1 cellular context compared by ENCODE assay signal in genomic region chr19:49680473-49681351, GRCh38.
TF ChIP-seq lines count a peak whose summit lies in the region.

No MANE protein-coding gene starts in this region.

TF ChIP-seq in GM12878, 131 proteins besides CTCF, POLR2A, EP300 and RAD21:
- no peak for TF ChIP-seq NR2C2 (IDR thresholded peaks at IDR 0.05; ENCODE audit: borderline replicate concordance, control insufficient read depth, insufficient read length, low read depth)
- 0 out of 2 replicates have a peak, but pooled peaks have one; percentile 39 for TF ChIP-seq HCFC1 (IDR thresholded peaks at IDR 0.05; ENCODE audit: low read length)
- TF ChIP-seq ZNF687 (IDR thresholded peaks at IDR 0.05) = peak; percentile 30; the same call in 1 of the 2 replicates
- peak; percentile 41 for TF ChIP-seq SP1 (IDR thresholded peaks at IDR 0.05; ENCODE audit: low read depth, low read length)
- no peak for TF ChIP-seq CEBPB (IDR thresholded peaks at IDR 0.05; ENCODE audit: borderline replicate concordance in 1 of 2, low read depth in 2 of 2, low read length in 2 of 2)
- peak; percentile 31; the same call in 1 of the 2 replicates for TF ChIP-seq DPF2 (IDR thresholded peaks at IDR 0.05)
- peak; percentile 82 for TF ChIP-seq BMI1 (IDR thresholded peaks at IDR 0.05; ENCODE audit: borderline replicate concordance)
- TF ChIP-seq RB1 (IDR thresholded peaks at IDR 0.05; ENCODE audit: borderline replicate concordance) = peak; percentile 98
- TF ChIP-seq POLR2AphosphoS5 (IDR thresholded peaks at IDR 0.05; ENCODE audit: low read length) = peak; percentile 48; the same call in 1 of the 2 replicates
- TF ChIP-seq EGR1 (IDR thresholded peaks at IDR 0.05; ENCODE audit: borderline replicate concordance in 1 of 2, low read depth in 2 of 2, low read length in 2 of 2) = 0 out of 3 replicates have a peak, but pooled peaks of 1 of the 2 experiments have one; percentile 32
- TF ChIP-seq ZNF622 (IDR thresholded peaks at IDR 0.05) = no peak
- TF ChIP-seq, protein P1, sequence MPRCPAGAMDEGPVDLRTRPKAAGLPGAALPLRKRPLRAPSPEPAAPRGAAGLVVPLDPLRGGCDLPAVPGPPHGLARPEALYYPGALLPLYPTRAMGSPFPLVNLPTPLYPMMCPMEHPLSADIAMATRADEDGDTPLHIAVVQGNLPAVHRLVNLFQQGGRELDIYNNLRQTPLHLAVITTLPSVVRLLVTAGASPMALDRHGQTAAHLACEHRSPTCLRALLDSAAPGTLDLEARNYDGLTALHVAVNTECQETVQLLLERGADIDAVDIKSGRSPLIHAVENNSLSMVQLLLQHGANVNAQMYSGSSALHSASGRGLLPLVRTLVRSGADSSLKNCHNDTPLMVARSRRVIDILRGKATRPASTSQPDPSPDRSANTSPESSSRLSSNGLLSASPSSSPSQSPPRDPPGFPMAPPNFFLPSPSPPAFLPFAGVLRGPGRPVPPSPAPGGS (IDR thresholded peaks at IDR 0.05; ENCODE audit: borderline replicate concordance, insufficient read depth, low read depth, low read length, poor library complexity, severe bottlenecking) = no peak
- TF ChIP-seq SMARCA5 (IDR thresholded peaks at IDR 0.05) = peak; percentile 71
- TF ChIP-seq BHLHE40 (IDR thresholded peaks at IDR 0.05; ENCODE audit: borderline replicate concordance in 1 of 2, low read depth in 2 of 2, low read length in 1 of 2) = peak; percentile 40 to 58; a peak in 3 of 4 replicates
- TF ChIP-seq SMC3 (IDR thresholded peaks at IDR 0.05; ENCODE audit: borderline replicate concordance, low read length) = peak; percentile 51; the same call in 1 of the 2 replicates
- TF ChIP-seq HDGF (IDR thresholded peaks at IDR 0.05) = 0 out of 2 replicates have a peak, but pooled peaks have one; percentile 63
- peak; percentile 56 for TF ChIP-seq NRF1 (conservative IDR thresholded peaks at IDR 0.05; ENCODE audit: low read depth, low read length)
- peak; percentile 64; the same call in 1 of the 2 replicates for TF ChIP-seq PAX5 (IDR thresholded peaks at IDR 0.05; ENCODE audit: borderline replicate concordance, low read depth, low read length)
- 0 out of 2 replicates have a peak, but pooled peaks have one; percentile 14 for TF ChIP-seq NKRF (conservative IDR thresholded peaks at IDR 0.05)
- TF ChIP-seq NR2F1 (conservative IDR thresholded peaks at IDR 0.05) = peak; percentile 75
- peak; percentile 63; the same call in 1 of the 2 replicates for TF ChIP-seq YY1 (IDR thresholded peaks at IDR 0.05; ENCODE audit: low read depth, low read length)
- peak; percentile 49; the same call in 1 of the 2 replicates for TF ChIP-seq BACH1 (IDR thresholded peaks at IDR 0.05; ENCODE audit: borderline replicate concordance)
- 0 out of 2 replicates have a peak, but pooled peaks have one; percentile 53 for TF ChIP-seq STAT1 (conservative IDR thresholded peaks at IDR 0.05)
- peak; percentile 37 for TF ChIP-seq RUNX3 (IDR thresholded peaks at IDR 0.05; ENCODE audit: low read length)
- peak; percentile 18; the same call in 1 of the 2 replicates for TF ChIP-seq MXI1 (IDR thresholded peaks at IDR 0.05; ENCODE audit: low read depth, low read length)
- no peak for TF ChIP-seq KLF5 (IDR thresholded peaks at IDR 0.05; ENCODE audit: partially characterized antibody)
